Comparison of ENCODE assay signal across 14 cellular contexts in the genomic region with DNA sequence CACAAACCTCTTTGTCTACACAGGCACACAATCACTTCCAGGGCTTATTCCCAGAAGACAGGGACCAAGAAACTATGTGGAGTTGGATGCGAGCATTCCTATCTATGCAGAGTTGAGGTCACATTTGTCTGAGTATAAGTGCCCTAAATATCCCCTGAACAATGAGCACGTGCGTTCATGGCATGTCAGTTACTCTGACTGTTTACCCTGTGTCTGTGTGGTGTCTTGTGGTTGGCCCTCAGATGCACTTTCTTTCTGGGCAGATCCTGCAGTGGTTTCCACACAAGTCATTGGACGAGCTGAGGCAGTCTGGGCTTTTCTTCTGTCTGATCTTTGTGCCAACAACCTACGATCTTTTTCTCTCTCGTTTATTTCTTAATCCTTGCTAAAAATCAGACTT.
DNase-seq lines count a peak whose midpoint lies in the region; ATAC-seq and TF ChIP-seq lines count a peak whose summit lies in the region.
"Had no signal": no experiment of that assay in that cellular context is flagged by ENCODE, and none has a peak within 500 bp of the region (broad histone marks: within the 10 kb centered on the region; RNA-seq: fewer than 3 reads in every experiment).

No MANE protein-coding gene starts in this region.

- H3K27ac Mint-ChIP-seq in osteocyte (ENCODE audit: unreplicated experiment), result peak overlapping the region; percentile 62
- H3K27ac Mint-ChIP-seq: activated T-helper 1 cell treated with anti-CD3 and anti-CD28 coated beads, Interleukin-12 subunit alpha, Interleukin-12 subunit beta, Interleukin-2, Interleukin-4 antibody, amounts not matched to agents 30 ng/mL and 10 ng/mL and 1 ng/mL, durations not matched to agents 14 hours and 24 hours and 36 hours; CD8-positive, alpha-beta memory T cell had no signal

- H2AFZ ChIP-seq in ACC112 (ENCODE audit: low read length, unreplicated experiment), result no peak overlapping the region
- H2AFZ ChIP-seq: PC-9 had no signal

- H3K36me3 Mint-ChIP-seq in osteocyte (ENCODE audit: unreplicated experiment), result peaks cover 85% of the 10 kb centered on the region
- H3K36me3 Mint-ChIP-seq: CD8-positive, alpha-beta memory T cell had no signal

- no peaks in the 10 kb centered on the region for H3K27me3 Mint-ChIP-seq in osteocyte (ENCODE audit: unreplicated experiment)

- no peaks in the 10 kb centered on the region for H3K4me1 ChIP-seq in ACC112 (ENCODE audit: control insufficient read depth, insufficient read depth, low read length, unreplicated experiment)

- DNase-seq in SK-MEL-5 (ENCODE audit: low read depth, low spot score), result peak; percentile 18
- peak; percentile 31 for DNase-seq in globus pallidus (ENCODE audit: low spot score)
- DNase-seq in osteocyte (ENCODE audit: extremely low spot score, unreplicated experiment), result no peak
- DNase-seq in COLO668 (lab: John Stamatoyannopoulos, UW; ENCODE audit: unreplicated experiment), result no peak
- no peak for DNase-seq in stimulated activated CD4-positive, alpha-beta T cell treated with anti-CD3 and anti-CD28 coated beads, Interleukin-2, amount 100 ng/mL, for 48 hours
- DNase-seq: CD8-positive, alpha-beta memory T cell; EL; NCI-H1092 treated with DMSO at 0.1 percent for 48 hours; PC-9; SW 1271 had no signal

- ATAC-seq in HG03280 (IDR thresholded peaks at IDR 0.05; ENCODE audit: unreplicated experiment) (no peak), GM18511 (IDR thresholded peaks at IDR 0.05; ENCODE audit: unreplicated experiment) (no peak)

- H3K79me2 ChIP-seq in ACC112 (ENCODE audit: control insufficient read depth, insufficient read depth, low read length, unreplicated experiment), result no peaks in the 10 kb centered on the region

- peaks cover 35% of the 10 kb centered on the region for H3K4me1 Mint-ChIP-seq in osteocyte (ENCODE audit: unreplicated experiment)
- H3K4me1 Mint-ChIP-seq: CD8-positive, alpha-beta memory T cell had no signal

- in situ Hi-C loops in SK-MEL-5 (cut with HindIII; ENCODE audit: low pct_unique_long_range_greater_than_20kb, low sequenced_read_pairs), result no loop called here

- TF ChIP-seq CTCF in osteocyte (IDR thresholded peaks at IDR 0.05), result no peak

- H3K27ac ChIP-seq in ACC112 (ENCODE audit: low read depth, low read length), result peak overlapping the region; percentile 22; the same call in 1 of the 2 replicates
- H3K27ac ChIP-seq: PC-9 had no signal

- no peaks in the 10 kb centered on the region for H3K27me3 ChIP-seq in ACC112 (ENCODE audit: insufficient read depth, low read length)

- H3K36me3 ChIP-seq in ACC112 (ENCODE audit: insufficient read depth, low read length), result peaks cover 81% of the 10 kb centered on the region

- H3K9me3 Mint-ChIP-seq in osteocyte (ENCODE audit: unreplicated experiment), result no peaks in the 10 kb centered on the region
- H3K9me3 Mint-ChIP-seq: activated T-helper 1 cell treated with anti-CD3 and anti-CD28 coated beads, Interleukin-12 subunit alpha, Interleukin-12 subunit beta, Interleukin-2, Interleukin-4 antibody, amounts not matched to agents 30 ng/mL and 10 ng/mL and 1 ng/mL, durations not matched to agents 14 hours and 24 hours and 36 hours had no signal

- H3K4me3 Mint-ChIP-seq in osteocyte (ENCODE audit: unreplicated experiment), result no peak overlapping the region
- H3K4me3 Mint-ChIP-seq: activated T-helper 1 cell treated with anti-CD3 and anti-CD28 coated beads, Interleukin-12 subunit alpha, Interleukin-12 subunit beta, Interleukin-2, Interleukin-4 antibody, amounts not matched to agents 30 ng/mL and 10 ng/mL and 1 ng/mL, durations not matched to agents 14 hours and 24 hours and 36 hours; CD8-positive, alpha-beta memory T cell had no signal

- no peak overlapping the region for H3K4me3 ChIP-seq in ACC112 (ENCODE audit: low read depth, low read length)
- H3K4me3 ChIP-seq: PC-9 had no signal

Comparison
In these comparisons a context has a peak if more than half of its experiments do, and no peak if none do; other contexts are left out.
1. DNase-seq: peak in SK-MEL-5 (single experiment) and globus pallidus (single experiment); none in osteocyte (single experiment), COLO668 (single experiment) and stimulated activated CD4-positive, alpha-beta T cell treated with anti-CD3 and anti-CD28 coated beads, Interleukin-2, amount 100 ng/mL, for 48 hours (0 of 2).